Comparison of ENCODE assay signal across 7 cellular contexts in genomic region chr2:105929506-105929905, GRCh38.
DNase-seq lines count a peak whose midpoint lies in the region; ATAC-seq and TF ChIP-seq lines count a peak whose summit lies in the region.

No MANE protein-coding gene starts in this region.

- DNase-seq in M059J (ENCODE audit: low read depth) (peak; percentile 4), T-helper 9 cell (peak; percentile 4), heart left ventricle (no peak)
- DNase-seq in activated naive CD8-positive, alpha-beta T cell treated with anti-CD3 and anti-CD28 coated beads for 36 hours: peak; percentile 43
- DNase-seq in stimulated activated CD4-positive, alpha-beta T cell treated with anti-CD3 and anti-CD28 coated beads, TNF-alpha, amount 100 ng/mL, for 1 hour (ENCODE audit: low read depth in 3 of 3, low spot score in 1 of 3): peak in 2 of 3 donors; percentile 7 to 15

- peaks cover 9% of the 10 kb centered on the region for H3K9me3 Mint-ChIP-seq in activated naive CD8-positive, alpha-beta T cell treated with anti-CD3 and anti-CD28 coated beads for 36 hours

- peaks cover 0 to 36% (median 8%) of the 10 kb centered on the region in 12 donors for H3K4me1 ChIP-seq in heart left ventricle

- no peak overlapping the region for H3K4me3 ChIP-seq in heart left ventricle

- H3K4me3 Mint-ChIP-seq in activated naive CD8-positive, alpha-beta T cell treated with anti-CD3 and anti-CD28 coated beads for 36 hours: peak overlapping the region; percentile 11

- no peaks in the 10 kb centered on the region for H3K27me3 Mint-ChIP-seq in activated naive CD8-positive, alpha-beta T cell treated with anti-CD3 and anti-CD28 coated beads for 36 hours

- H3K4me1 Mint-ChIP-seq in activated naive CD8-positive, alpha-beta T cell treated with anti-CD3 and anti-CD28 coated beads for 36 hours: peaks cover 74% of the 10 kb centered on the region

- no peak for TF ChIP-seq POLR2A in heart left ventricle (IDR thresholded peaks at IDR 0.05)

- TF ChIP-seq CTCF in heart left ventricle (IDR thresholded peaks at IDR 0.05): no peak

- ATAC-seq in heart left ventricle (no peak), GM19397 (IDR thresholded peaks at IDR 0.05; ENCODE audit: unreplicated experiment) (no peak), GM21619 (IDR thresholded peaks at IDR 0.05; ENCODE audit: unreplicated experiment) (no peak)

- peaks cover 6% of the 10 kb centered on the region for H3K36me3 Mint-ChIP-seq in activated naive CD8-positive, alpha-beta T cell treated with anti-CD3 and anti-CD28 coated beads for 36 hours

- H3K27ac Mint-ChIP-seq in activated naive CD8-positive, alpha-beta T cell treated with anti-CD3 and anti-CD28 coated beads for 36 hours: peak overlapping the region; percentile 52

- no peak overlapping the region for H3K27ac ChIP-seq in heart left ventricle

- WGBS in heart left ventricle, 4 donors: 52 to 65% (median 57%) methylated on average over 2 of the region's 2 CpGs

- no peaks in the 10 kb centered on the region for H3K36me3 ChIP-seq in heart left ventricle

- peaks cover 0 to 7% (median 0%) of the 10 kb centered on the region in 12 donors for H3K9me3 ChIP-seq in heart left ventricle

- no peaks in the 10 kb centered on the region for H3K27me3 ChIP-seq in heart left ventricle

- intact Hi-C loops in heart left ventricle (cut with DNase I): loop anchor here in 4 of 10 donors (5.0 to 10.0 kb wide), 4 partner anchors 85 to 145 kb away; a partner anchor contains a TSS

Comparison
In these comparisons a context has a peak if more than half of its experiments do, and no peak if none do; other contexts are left out.
1. DNase-seq: peak in M059J (single experiment), T-helper 9 cell (single experiment), activated naive CD8-positive, alpha-beta T cell treated with anti-CD3 and anti-CD28 coated beads for 36 hours (single experiment) and stimulated activated CD4-positive, alpha-beta T cell treated with anti-CD3 and anti-CD28 coated beads, TNF-alpha, amount 100 ng/mL, for 1 hour (2 of 3); none in heart left ventricle (0 of 5).